1 cellular context compared by ENCODE assay signal in the genomic region with DNA sequence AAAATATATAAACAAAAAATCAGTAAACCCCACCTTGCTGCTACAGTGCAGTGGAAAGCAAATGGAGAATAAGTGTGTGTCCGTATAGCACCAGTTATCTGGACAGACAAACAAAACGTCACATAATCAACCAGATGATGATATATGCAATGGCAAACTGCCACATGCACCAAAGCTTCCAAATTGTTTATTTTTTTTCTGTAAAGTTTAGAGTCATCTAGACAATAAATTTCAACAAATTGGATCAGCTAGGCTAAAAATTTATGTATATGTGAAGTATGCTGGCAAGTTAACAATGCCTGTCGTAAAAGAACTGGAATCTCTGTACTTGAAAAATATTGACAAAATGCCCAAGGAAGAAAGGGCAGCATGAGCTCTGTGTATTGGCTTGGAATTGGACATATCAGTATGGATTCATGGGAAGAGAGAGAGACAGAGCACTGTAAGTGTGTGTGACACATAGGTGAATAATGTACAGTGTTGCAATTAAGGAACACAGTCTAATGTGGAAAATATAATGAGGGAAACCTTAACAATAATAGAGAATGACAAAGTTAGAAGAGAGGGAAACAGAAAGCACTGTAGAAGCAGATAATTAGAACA.
TF ChIP-seq lines count a peak whose summit lies in the region.

No MANE protein-coding gene starts in this region.

TF ChIP-seq in WTC11, 78 proteins besides CTCF, POLR2A, EP300 and RAD21:
- TF ChIP-seq, protein P1, sequence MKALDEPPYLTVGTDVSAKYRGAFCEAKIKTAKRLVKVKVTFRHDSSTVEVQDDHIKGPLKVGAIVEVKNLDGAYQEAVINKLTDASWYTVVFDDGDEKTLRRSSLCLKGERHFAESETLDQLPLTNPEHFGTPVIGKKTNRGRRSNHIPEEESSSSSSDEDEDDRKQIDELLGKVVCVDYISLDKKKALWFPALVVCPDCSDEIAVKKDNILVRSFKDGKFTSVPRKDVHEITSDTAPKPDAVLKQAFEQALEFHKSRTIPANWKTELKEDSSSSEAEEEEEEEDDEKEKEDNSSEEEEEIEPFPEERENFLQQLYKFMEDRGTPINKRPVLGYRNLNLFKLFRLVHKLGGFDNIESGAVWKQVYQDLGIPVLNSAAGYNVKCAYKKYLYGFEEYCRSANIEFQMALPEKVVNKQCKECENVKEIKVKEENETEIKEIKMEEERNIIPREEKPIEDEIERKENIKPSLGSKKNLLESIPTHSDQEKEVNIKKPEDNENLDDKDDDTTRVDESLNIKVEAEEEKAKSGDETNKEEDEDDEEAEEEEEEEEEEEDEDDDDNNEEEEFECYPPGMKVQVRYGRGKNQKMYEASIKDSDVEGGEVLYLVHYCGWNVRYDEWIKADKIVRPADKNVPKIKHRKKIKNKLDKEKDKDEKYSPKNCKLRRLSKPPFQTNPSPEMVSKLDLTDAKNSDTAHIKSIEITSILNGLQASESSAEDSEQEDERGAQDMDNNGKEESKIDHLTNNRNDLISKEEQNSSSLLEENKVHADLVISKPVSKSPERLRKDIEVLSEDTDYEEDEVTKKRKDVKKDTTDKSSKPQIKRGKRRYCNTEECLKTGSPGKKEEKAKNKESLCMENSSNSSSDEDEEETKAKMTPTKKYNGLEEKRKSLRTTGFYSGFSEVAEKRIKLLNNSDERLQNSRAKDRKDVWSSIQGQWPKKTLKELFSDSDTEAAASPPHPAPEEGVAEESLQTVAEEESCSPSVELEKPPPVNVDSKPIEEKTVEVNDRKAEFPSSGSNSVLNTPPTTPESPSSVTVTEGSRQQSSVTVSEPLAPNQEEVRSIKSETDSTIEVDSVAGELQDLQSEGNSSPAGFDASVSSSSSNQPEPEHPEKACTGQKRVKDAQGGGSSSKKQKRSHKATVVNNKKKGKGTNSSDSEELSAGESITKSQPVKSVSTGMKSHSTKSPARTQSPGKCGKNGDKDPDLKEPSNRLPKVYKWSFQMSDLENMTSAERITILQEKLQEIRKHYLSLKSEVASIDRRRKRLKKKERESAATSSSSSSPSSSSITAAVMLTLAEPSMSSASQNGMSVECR (CRISPR knock-in tag; IDR thresholded peaks at IDR 0.05; ENCODE audit: borderline replicate concordance) = no peak
- TF ChIP-seq ESRRA (CRISPR knock-in tag; IDR thresholded peaks at IDR 0.05; ENCODE audit: borderline replicate concordance) (no peak), NFYB (CRISPR knock-in tag; conservative IDR thresholded peaks at IDR 0.05; ENCODE audit: low read depth) (no peak), NFE2L1 (CRISPR knock-in tag; IDR thresholded peaks at IDR 0.05) (no peak), ZNF416 (CRISPR knock-in tag; IDR thresholded peaks at IDR 0.05) (no peak), SMAD4 (CRISPR knock-in tag; IDR thresholded peaks at IDR 0.05) (no peak), ZBTB21 (CRISPR knock-in tag; IDR thresholded peaks at IDR 0.05; ENCODE audit: borderline replicate concordance) (no peak)
- TF ChIP-seq, protein P2, sequence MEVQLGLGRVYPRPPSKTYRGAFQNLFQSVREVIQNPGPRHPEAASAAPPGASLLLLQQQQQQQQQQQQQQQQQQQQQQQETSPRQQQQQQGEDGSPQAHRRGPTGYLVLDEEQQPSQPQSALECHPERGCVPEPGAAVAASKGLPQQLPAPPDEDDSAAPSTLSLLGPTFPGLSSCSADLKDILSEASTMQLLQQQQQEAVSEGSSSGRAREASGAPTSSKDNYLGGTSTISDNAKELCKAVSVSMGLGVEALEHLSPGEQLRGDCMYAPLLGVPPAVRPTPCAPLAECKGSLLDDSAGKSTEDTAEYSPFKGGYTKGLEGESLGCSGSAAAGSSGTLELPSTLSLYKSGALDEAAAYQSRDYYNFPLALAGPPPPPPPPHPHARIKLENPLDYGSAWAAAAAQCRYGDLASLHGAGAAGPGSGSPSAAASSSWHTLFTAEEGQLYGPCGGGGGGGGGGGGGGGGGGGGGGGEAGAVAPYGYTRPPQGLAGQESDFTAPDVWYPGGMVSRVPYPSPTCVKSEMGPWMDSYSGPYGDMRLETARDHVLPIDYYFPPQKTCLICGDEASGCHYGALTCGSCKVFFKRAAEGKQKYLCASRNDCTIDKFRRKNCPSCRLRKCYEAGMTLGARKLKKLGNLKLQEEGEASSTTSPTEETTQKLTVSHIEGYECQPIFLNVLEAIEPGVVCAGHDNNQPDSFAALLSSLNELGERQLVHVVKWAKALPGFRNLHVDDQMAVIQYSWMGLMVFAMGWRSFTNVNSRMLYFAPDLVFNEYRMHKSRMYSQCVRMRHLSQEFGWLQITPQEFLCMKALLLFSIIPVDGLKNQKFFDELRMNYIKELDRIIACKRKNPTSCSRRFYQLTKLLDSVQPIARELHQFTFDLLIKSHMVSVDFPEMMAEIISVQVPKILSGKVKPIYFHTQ (CRISPR knock-in tag; IDR thresholded peaks at IDR 0.05) = no peak
TF ChIP-seq in WTC11: peak in this region for 0.
